Comparison of ENCODE assay signal across 21 cellular contexts in genomic region chr22:27704581-27704980, GRCh38.
DNase-seq lines count a peak whose midpoint lies in the region; ATAC-seq, FAIRE-seq and TF ChIP-seq lines count a peak whose summit lies in the region.
"Had no signal": no experiment of that assay in that cellular context is flagged by ENCODE, and none has a peak within 500 bp of the region (broad histone marks: within the 10 kb centered on the region; RNA-seq: fewer than 3 reads in every experiment).

No MANE protein-coding gene starts in this region.

- POLR2A ChIA-PET in RWPE1 (lab: Yijun Ruan, JAX; ENCODE audit: low non-redundant PET) = no interaction called here

- H3K27ac ChIP-seq in RWPE1 (peak overlapping the region; percentile 3; the same call in 1 of the 2 replicates), psoas muscle (peak overlapping the region; percentile 53)
- H3K27ac ChIP-seq: BLaER1 had no signal

- peaks cover 8% of the 10 kb centered on the region for H3K9me3 ChIP-seq in psoas muscle

- no peaks in the 10 kb centered on the region for H3K27me3 ChIP-seq in psoas muscle (ENCODE audit: insufficient read depth in 3 of 3, low read length in 2 of 3)
- H3K27me3 ChIP-seq: BE2C, BLaER1 had no signal

- FAIRE-seq in urothelium cell line (lab: Jason Lieb, UNC) = peak; percentile 17
- FAIRE-seq: A204.1, G401.6, GM12891 had no signal

- intact Hi-C loops in psoas muscle (cut with DNase I) = no loop called here

- ATAC-seq in psoas muscle (no peak), HG03354 (IDR thresholded peaks at IDR 0.05; ENCODE audit: poor library complexity, severe bottlenecking, unreplicated experiment) (no peak), GM19463 (IDR thresholded peaks at IDR 0.05; ENCODE audit: unreplicated experiment) (no peak)

- CTCF ChIA-PET in RWPE1 (lab: Yijun Ruan, JAX) = no interaction called here

- no peak overlapping the region for H3K4me3 ChIP-seq in psoas muscle
- H3K4me3 ChIP-seq: BLaER1 had no signal

- H3K36me3 ChIP-seq in psoas muscle (ENCODE audit: insufficient read depth in 1 of 2, low read depth in 1 of 2) = no peaks in the 10 kb centered on the region
- H3K36me3 ChIP-seq: BE2C, BLaER1 had no signal

- 90 to 98% (median 91%) methylated on average over 6 of the region's 6 CpGs for WGBS in psoas muscle, 3 donors

- TF ChIP-seq CTCF in RWPE1 (conservative IDR thresholded peaks at IDR 0.05; ENCODE audit: low read depth) (no peak), psoas muscle (IDR thresholded peaks at IDR 0.05) (no peak)

- H3K4me1 ChIP-seq in psoas muscle = peaks cover 13% of the 10 kb centered on the region
- H3K4me1 ChIP-seq: BE2C had no signal

- DNase-seq in RWPE1 (ENCODE audit: low spot score) (no peak), psoas muscle (no peak), urothelium cell line (ENCODE audit: low spot score) (no peak), DMS153 (lab: John Stamatoyannopoulos, UW) (no peak)
- DNase-seq: 8988T; ACHN; BE2C; C1 segment of cervical spinal cord; CD4-positive, alpha-beta memory T cell; CD4-positive, CD25-positive, alpha-beta regulatory T cell; CD8-positive, alpha-beta memory T cell; COR-L47; DMS 273 treated with DMSO at 0.1 percent for 48 hours; DMS79 treated with DMSO at 0.1 percent for 48 hours; GF-D8 had no signal
